In the genomic region with DNA sequence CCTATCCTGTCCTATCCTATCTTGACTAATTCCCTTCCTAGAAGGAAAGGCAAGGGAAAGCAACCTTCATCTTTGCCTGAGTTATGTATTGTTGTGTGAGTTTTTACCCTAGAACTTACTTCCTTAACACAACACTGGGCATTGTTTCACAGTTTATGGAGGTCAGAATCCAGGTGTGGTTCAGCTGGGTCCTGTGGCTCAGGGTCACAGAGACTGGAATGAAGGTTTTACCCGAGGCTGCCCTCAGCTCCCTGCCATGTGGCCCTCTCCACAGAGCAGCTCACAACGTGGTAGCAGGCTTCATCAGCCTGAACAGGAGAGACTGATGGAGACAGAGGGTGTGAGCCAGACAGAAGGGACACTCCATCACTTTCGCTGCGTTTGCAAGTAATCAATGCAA, we compare ENCODE assay signal across 28 cellular contexts.
"Had no signal": no experiment of that assay in that cellular context is flagged by ENCODE, and none has a peak within 500 bp of the region (broad histone marks: within the 10 kb centered on the region; RNA-seq: fewer than 3 reads in every experiment).

No MANE protein-coding gene starts in this region.

- H3K36me3 Mint-ChIP-seq: activated CD8-positive, alpha-beta memory T cell treated with anti-CD3 and anti-CD28 coated beads, Interleukin-2, amount 10 ng/mL, durations not matched to agents 7 days and 5 days; activated naive CD4-positive, alpha-beta T cell treated with anti-CD3 and anti-CD28 coated beads, Interleukin-2, amount 10 ng/mL, durations not matched to agents 7 days and 5 days; activated naive CD4-positive, alpha-beta T cell treated with anti-CD3 and anti-CD28 coated beads, Interleukin-2, amount 50 U/mL, for 72 hours; activated naive CD8-positive, alpha-beta T cell treated with anti-CD3 and anti-CD28 coated beads, Interleukin-2, amount 10 ng/mL, durations not matched to agents 7 days and 5 days had no signal

- H3K4me1 Mint-ChIP-seq: activated CD4-positive, alpha-beta memory T cell treated with anti-CD3 and anti-CD28 coated beads, Interleukin-2, amount 10 ng/mL, durations not matched to agents 7 days and 5 days; activated CD4-positive, alpha-beta T cell treated with anti-CD3 and anti-CD28 coated beads for 36 hours; activated CD8-positive, alpha-beta memory T cell treated with anti-CD3 and anti-CD28 coated beads, Interleukin-2, amount 10 ng/mL, durations not matched to agents 7 days and 5 days; activated naive CD4-positive, alpha-beta T cell treated with anti-CD3 and anti-CD28 coated beads, Interleukin-2, amount 10 ng/mL, durations not matched to agents 7 days and 5 days had no signal

- H3K36me3 ChIP-seq: brain microvascular endothelial cell, esophagus squamous epithelium, gastroesophageal sphincter had no signal

- DNase-seq: activated CD4-positive, alpha-beta memory T cell treated with anti-CD3 and anti-CD28 coated beads, Interleukin-2, amount 10 ng/mL, durations not matched to agents 7 days and 5 days; activated CD4-positive, alpha-beta T cell treated with anti-CD3 and anti-CD28 coated beads for 36 hours; activated CD4-positive, alpha-beta T cell treated with anti-CD3 and anti-CD28 coated beads, Interleukin-2, amount 10 ng/mL, durations not matched to agents 7 days and 5 days; activated CD4-positive, alpha-beta T cell treated with anti-CD3 and anti-CD28 coated beads, Interleukin-2, amount 50 U/mL, for 4 hours; activated CD4-positive, CD25-positive, alpha-beta regulatory T cell; activated CD4-positive, CD25-positive, alpha-beta regulatory T cell treated with anti-CD3 and anti-CD28 coated beads, Interleukin-2, amount 50 U/mL, for 72 hours; activated CD8-positive, alpha-beta memory T cell treated with anti-CD3 and anti-CD28 coated beads, Interleukin-2, amount 10 ng/mL, durations not matched to agents 7 days and 5 days; activated CD8-positive, alpha-beta memory T cell treated with anti-CD3 and anti-CD28 coated beads, Interleukin-2, amount 50 U/mL, for 4 hours; activated gamma-delta T cell; activated naive CD4-positive, alpha-beta T cell; activated naive CD4-positive, alpha-beta T cell treated with anti-CD3 and anti-CD28 coated beads, Interleukin-2, amount 10 ng/mL, durations not matched to agents 7 days and 5 days; activated naive CD8-positive, alpha-beta T cell treated with anti-CD3 and anti-CD28 coated beads, Interleukin-2, amount 10 ng/mL, durations not matched to agents 7 days and 5 days; activated T-cell treated with anti-CD3 and anti-CD28 coated beads, Interleukin-2, amount 50 U/mL, for 1 hour; activated T-cell treated with anti-CD3 and anti-CD28 coated beads, Interleukin-2, amount 50 U/mL, for 48 hours; anterior cingulate cortex; brain microvascular endothelial cell; dorsolateral prefrontal cortex; effector memory CD8-positive, alpha-beta T cell; esophagus squamous epithelium; foreskin melanocyte; hippocampal formation; T-helper 2 cell had no signal

- H3K9me3 Mint-ChIP-seq: activated CD4-positive, alpha-beta memory T cell treated with anti-CD3 and anti-CD28 coated beads, Interleukin-2, amount 10 ng/mL, durations not matched to agents 7 days and 5 days; activated CD4-positive, alpha-beta T cell treated with anti-CD3 and anti-CD28 coated beads, Interleukin-2, amount 10 ng/mL, durations not matched to agents 7 days and 5 days; activated naive CD4-positive, alpha-beta T cell treated with anti-CD3 and anti-CD28 coated beads, Interleukin-2, amount 10 ng/mL, durations not matched to agents 7 days and 5 days; activated naive CD4-positive, alpha-beta T cell treated with anti-CD3 and anti-CD28 coated beads, Interleukin-2, amount 50 U/mL, for 72 hours; activated naive CD8-positive, alpha-beta T cell treated with anti-CD3 and anti-CD28 coated beads, Interleukin-2, amount 10 ng/mL, durations not matched to agents 7 days and 5 days; effector memory CD8-positive, alpha-beta T cell had no signal

- H3K9me3 ChIP-seq: esophagus squamous epithelium, gastroesophageal sphincter had no signal

- FAIRE-seq: astrocyte, bronchial epithelial cell, colon had no signal

- H3K27ac Mint-ChIP-seq: activated CD4-positive, alpha-beta memory T cell treated with anti-CD3 and anti-CD28 coated beads, Interleukin-2, amount 10 ng/mL, durations not matched to agents 7 days and 5 days; activated CD4-positive, alpha-beta T cell treated with anti-CD3 and anti-CD28 coated beads for 36 hours; activated CD4-positive, alpha-beta T cell treated with anti-CD3 and anti-CD28 coated beads, Interleukin-2, amount 10 ng/mL, durations not matched to agents 7 days and 5 days; activated CD8-positive, alpha-beta memory T cell treated with anti-CD3 and anti-CD28 coated beads, Interleukin-2, amount 10 ng/mL, durations not matched to agents 7 days and 5 days; activated naive CD4-positive, alpha-beta T cell treated with anti-CD3 and anti-CD28 coated beads, Interleukin-2, amount 10 ng/mL, durations not matched to agents 7 days and 5 days; activated naive CD4-positive, alpha-beta T cell treated with anti-CD3 and anti-CD28 coated beads, Interleukin-2, amount 50 U/mL, for 72 hours; activated naive CD8-positive, alpha-beta T cell treated with anti-CD3 and anti-CD28 coated beads, Interleukin-2, amount 10 ng/mL, durations not matched to agents 7 days and 5 days; effector memory CD8-positive, alpha-beta T cell had no signal

- ATAC-seq: activated CD4-positive, alpha-beta T cell treated with anti-CD3 and anti-CD28 coated beads for 36 hours; activated CD8-positive, alpha-beta memory T cell treated with anti-CD3 and anti-CD28 coated beads, Interleukin-2, amount 10 ng/mL, durations not matched to agents 7 days and 5 days; activated naive CD4-positive, alpha-beta T cell treated with anti-CD3 and anti-CD28 coated beads, Interleukin-2, amount 50 U/mL, for 72 hours; effector memory CD8-positive, alpha-beta T cell; gastroesophageal sphincter had no signal

- H3K27me3 Mint-ChIP-seq: activated CD4-positive, alpha-beta T cell treated with anti-CD3 and anti-CD28 coated beads, Interleukin-2, amount 10 ng/mL, durations not matched to agents 7 days and 5 days had no signal

- H3K27me3 ChIP-seq: brain microvascular endothelial cell, dorsolateral prefrontal cortex, esophagus squamous epithelium, gastroesophageal sphincter had no signal

- H3K4me3 Mint-ChIP-seq: activated CD4-positive, alpha-beta memory T cell treated with anti-CD3 and anti-CD28 coated beads, Interleukin-2, amount 10 ng/mL, durations not matched to agents 7 days and 5 days; activated CD4-positive, alpha-beta T cell treated with anti-CD3 and anti-CD28 coated beads for 36 hours; activated CD4-positive, alpha-beta T cell treated with anti-CD3 and anti-CD28 coated beads, Interleukin-2, amount 10 ng/mL, durations not matched to agents 7 days and 5 days; activated CD8-positive, alpha-beta memory T cell treated with anti-CD3 and anti-CD28 coated beads, Interleukin-2, amount 10 ng/mL, durations not matched to agents 7 days and 5 days; activated naive CD4-positive, alpha-beta T cell treated with anti-CD3 and anti-CD28 coated beads, Interleukin-2, amount 10 ng/mL, durations not matched to agents 7 days and 5 days; activated naive CD8-positive, alpha-beta T cell treated with anti-CD3 and anti-CD28 coated beads, Interleukin-2, amount 10 ng/mL, durations not matched to agents 7 days and 5 days; effector memory CD8-positive, alpha-beta T cell had no signal

- H3K4me3 ChIP-seq: dorsolateral prefrontal cortex, esophagus squamous epithelium, gastroesophageal sphincter had no signal

- H3K27ac ChIP-seq: brain microvascular endothelial cell, dorsolateral prefrontal cortex, epithelial cell of prostate, esophagus squamous epithelium, gastroesophageal sphincter had no signal

- H3K4me1 ChIP-seq: esophagus squamous epithelium, gastroesophageal sphincter had no signal
